Comparison of ENCODE assay signal across 11 cellular contexts in genomic region chr6:4790158-4790899, GRCh38. TPM values are rescaled to one million over a fixed set of nuclear protein-coding genes. Genes with fewer than 3 reads are reported as not detected.
DNase-seq lines count a peak whose midpoint lies in the region; ATAC-seq and TF ChIP-seq lines count a peak whose summit lies in the region.
"Had no signal": no experiment of that assay in that cellular context is flagged by ENCODE, and none has a peak within 500 bp of the region (broad histone marks: within the 10 kb centered on the region; RNA-seq: fewer than 3 reads in every experiment).

No MANE protein-coding gene starts in this region.

- no peaks in the 10 kb centered on the region for H3K9me2 ChIP-seq in OCI-LY1 (ENCODE audit: low read depth, low read length)

- ATAC-seq in HG03139 (IDR thresholded peaks at IDR 0.05; ENCODE audit: unreplicated experiment): no peak

- H3K9ac ChIP-seq in OCI-LY1 (ENCODE audit: low read length): no peak overlapping the region

- H4K20me1 ChIP-seq in OCI-LY1 (ENCODE audit: insufficient read depth, low read length): peaks cover 6% of the 10 kb centered on the region

- H3K4me3 ChIP-seq in AG04450 (ENCODE audit: low read depth, low read length): no peak overlapping the region
- H3K4me3 ChIP-seq in OCI-LY1 (ENCODE audit: low read depth, low read length, poor library complexity, severe bottlenecking): no peak overlapping the region
- no peak overlapping the region for H3K4me3 ChIP-seq in fibroblast of mammary gland (ENCODE audit: control insufficient read depth, low read depth, low read length)

- CTCF ChIA-PET in AG04450 (lab: Charles Lee) (interaction anchor here (0.6 to 1.9 kb wide), 2 partner anchors 10 to 396 kb away, joined by 4 to 7 read pairs; no protein-coding TSS in a partner anchor), GM10248 (lab: Yijun Ruan, JAX) (interaction anchor here (0.9 to 3.7 kb wide), 19 partner anchors 9 to 118 kb away, joined by 3 to 27 read pairs (median 5); no protein-coding TSS in a partner anchor)

- DNase-seq in AG04450 (ENCODE audit: low read depth, low spot score) (no peak), GM10248 (ENCODE audit: extremely low spot score) (no peak), fibroblast of mammary gland (ENCODE audit: low read depth) (no peak), 8988T (no peak), cerebellar cortex (ENCODE audit: low spot score) (no peak), GM19238 (ENCODE audit: insufficient read length, low spot score) (no peak)
- DNase-seq: NCI-H226; posterior cingulate gyrus; stimulated activated CD4-positive, alpha-beta T cell treated with anti-CD3 and anti-CD28 coated beads, Interleukin-4, amount 100 ng/mL, for 24 hours had no signal

- no peaks in the 10 kb centered on the region for H3K4me1 ChIP-seq in OCI-LY1 (ENCODE audit: insufficient read depth, low read length, severe bottlenecking)

- no peak overlapping the region for H3K4me2 ChIP-seq in OCI-LY1 (ENCODE audit: low read length)

- H3K27me3 ChIP-seq in AG04450 (ENCODE audit: control insufficient read depth, insufficient read depth, low read length) (no peaks in the 10 kb centered on the region), OCI-LY1 (ENCODE audit: insufficient read depth, low read length) (no peaks in the 10 kb centered on the region)

- peaks cover 4% of the 10 kb centered on the region; the same call in 1 of the 2 replicates for H3K79me2 ChIP-seq in OCI-LY1 (ENCODE audit: insufficient read depth, low read length)

- H3K27ac ChIP-seq in AG04450 (ENCODE audit: low read depth, low read length) (no peak overlapping the region), OCI-LY1 (ENCODE audit: low read depth, low read length, poor library complexity, severe bottlenecking) (no peak overlapping the region)

- no peak overlapping the region for H2AFZ ChIP-seq in OCI-LY1 (ENCODE audit: low read length)

- peak; percentile 36 for TF ChIP-seq CTCF in AG04450 (IDR thresholded peaks at IDR 0.05; ENCODE audit: low read depth, low read length)
- TF ChIP-seq CTCF in GM10248 (IDR thresholded peaks at IDR 0.05; ENCODE audit: control extremely low read depth, extremely low read depth, low read depth, missing control alignments): peak; percentile 17
- TF ChIP-seq CTCF in OCI-LY1 (IDR thresholded peaks at IDR 0.05; ENCODE audit: low read length): peak; percentile 29; the same call in 1 of the 2 replicates
- peak; percentile 19 for TF ChIP-seq CTCF in fibroblast of mammary gland (conservative IDR thresholded peaks at IDR 0.05; ENCODE audit: control insufficient read depth, insufficient read depth, low read depth, low read length)

- H3F3A ChIP-seq in OCI-LY1 (ENCODE audit: insufficient read depth, low read length): no peaks in the 10 kb centered on the region

- POLR2A ChIA-PET in AG04450 (lab: Yijun Ruan, JAX): no interaction called here
- POLR2A ChIA-PET in GM10248 (lab: Yijun Ruan, JAX): no interaction called here

- H3K9me3 ChIP-seq in AG04450 (ENCODE audit: control insufficient read depth, insufficient read depth, low read length): no peaks in the 10 kb centered on the region
- H3K9me3 ChIP-seq in OCI-LY1 (ENCODE audit: low read length): no peaks in the 10 kb centered on the region

- H3K36me3 ChIP-seq in OCI-LY1 (ENCODE audit: insufficient read depth, low read length): no peaks in the 10 kb centered on the region

RNA-seq across cellular contexts. Expression of gene CDYL, which starts 14.1 kb away (rescaled TPM):
- polyA plus RNA-seq in AG04450 (2011; rRNA removed): 21.8 and 26.6 TPM in 2 replicates
- polyA minus RNA-seq in AG04450 (2011; rRNA and poly(A)+ RNA removed): 73.7 and 77.5 TPM in 2 replicates
